15 cellular contexts compared by ENCODE assay signal in genomic region chr4:40256329-40256728, GRCh38. TPM values are rescaled to one million over a fixed set of nuclear protein-coding genes. Genes with fewer than 3 reads are reported as not detected.
DNase-seq lines count a peak whose midpoint lies in the region; ATAC-seq and TF ChIP-seq lines count a peak whose summit lies in the region.
"Had no signal": no experiment of that assay in that cellular context is flagged by ENCODE, and none has a peak within 500 bp of the region (broad histone marks: within the 10 kb centered on the region; RNA-seq: fewer than 3 reads in every experiment).

No MANE protein-coding gene starts in this region.

- no peak for TF ChIP-seq POLR2A in body of pancreas (IDR thresholded peaks at IDR 0.05)

- H3K4me3 Mint-ChIP-seq in activated CD8-positive, alpha-beta memory T cell treated with anti-CD3 and anti-CD28 coated beads, Interleukin-2, amount 10 ng/mL, durations not matched to agents 7 days and 5 days, result no peak overlapping the region
- H3K4me3 Mint-ChIP-seq in stimulated activated effector memory CD8-positive, alpha-beta T cell treated with anti-CD3 and anti-CD28 coated beads, Interleukin-12 subunit alpha, Interleukin-12 subunit beta, amount 100 ng/mL, for 72 hours, result no peak overlapping the region
- H3K4me3 Mint-ChIP-seq: immature natural killer cell had no signal

- no peaks in the 10 kb centered on the region for H3K36me3 ChIP-seq in RWPE2 (ENCODE audit: low read depth)
- no peaks in the 10 kb centered on the region for H3K36me3 ChIP-seq in effector memory CD4-positive, alpha-beta T cell (ENCODE audit: control insufficient read depth, insufficient read depth, low read length)
- H3K36me3 ChIP-seq in body of pancreas (replicated peaks in 1 of 2; ENCODE audit: insufficient read depth in 1 of 2, low read depth in 2 of 2), result no peaks in the 10 kb centered on the region
- H3K36me3 ChIP-seq: right atrium auricular region, transverse colon had no signal

- H3K4me3 ChIP-seq in RWPE2 (ENCODE audit: severe bottlenecking) (no peak overlapping the region), body of pancreas (no peak overlapping the region)
- no peak overlapping the region for H3K4me3 ChIP-seq in effector memory CD4-positive, alpha-beta T cell (ENCODE audit: insufficient read depth, low read depth, low read length, poor library complexity, severe bottlenecking)
- H3K4me3 ChIP-seq: coronary artery, right atrium auricular region, transverse colon had no signal

- WGBS in body of pancreas, 2 donors, result 69 to 83% methylated on average over 3 to 5 of the region's 5 CpGs

- peaks cover 2% of the 10 kb centered on the region for H3K36me3 Mint-ChIP-seq in activated CD8-positive, alpha-beta memory T cell treated with anti-CD3 and anti-CD28 coated beads, Interleukin-2, amount 10 ng/mL, durations not matched to agents 7 days and 5 days
- H3K36me3 Mint-ChIP-seq in stimulated activated effector memory CD8-positive, alpha-beta T cell treated with anti-CD3 and anti-CD28 coated beads, Interleukin-12 subunit alpha, Interleukin-12 subunit beta, amount 100 ng/mL, for 72 hours, result peaks cover 19% of the 10 kb centered on the region
- H3K36me3 Mint-ChIP-seq: immature natural killer cell had no signal

- H3K27me3 ChIP-seq in RWPE2 (ENCODE audit: insufficient read depth, poor library complexity, severe bottlenecking), result no peaks in the 10 kb centered on the region
- H3K27me3 ChIP-seq in effector memory CD4-positive, alpha-beta T cell (replicated peaks; ENCODE audit: control insufficient read depth, insufficient read depth, low read length, poor library complexity, severe bottlenecking), result no peaks in the 10 kb centered on the region
- H3K27me3 ChIP-seq in body of pancreas, result no peaks in the 10 kb centered on the region
- H3K27me3 ChIP-seq: right atrium auricular region, transverse colon had no signal

- H3K27ac ChIP-seq in RWPE2 (ENCODE audit: poor library complexity, severe bottlenecking) (peak overlapping the region; percentile 98), body of pancreas (no peak overlapping the region)
- peak overlapping the region; percentile 2 for H3K27ac ChIP-seq in effector memory CD4-positive, alpha-beta T cell (ENCODE audit: insufficient read depth, low read length, poor library complexity, severe bottlenecking)
- H3K27ac ChIP-seq: coronary artery, right atrium auricular region had no signal

- DNase-seq in activated CD8-positive, alpha-beta memory T cell treated with anti-CD3 and anti-CD28 coated beads, Interleukin-2, amount 10 ng/mL, durations not matched to agents 7 days and 5 days, result no peak
- DNase-seq in activated CD8-positive, alpha-beta memory T cell treated with anti-CD3 and anti-CD28 coated beads, Interleukin-2, amount 50 U/mL, for 4 hours, result no peak
- DNase-seq in RWPE2 (ENCODE audit: low spot score), result peak; percentile 82
- no peak for DNase-seq in effector memory CD4-positive, alpha-beta T cell
- DNase-seq in stimulated activated effector memory CD8-positive, alpha-beta T cell treated with anti-CD3 and anti-CD28 coated beads, Interleukin-12 subunit alpha, Interleukin-12 subunit beta, amount 100 ng/mL, for 72 hours (ENCODE audit: low spot score in 2 of 2), result no peak
- no peak for DNase-seq in NCI-H187 (lab: John Stamatoyannopoulos, UW)
- no peak for DNase-seq in stimulated activated CD4-positive, alpha-beta T cell treated with anti-CD3 and anti-CD28 coated beads, Interleukin-4, amount 100 ng/mL, for 4 hours
- no peak for DNase-seq in body of pancreas
- DNase-seq: activated CD4-positive, CD25-positive, alpha-beta regulatory T cell; activated gamma-delta T cell; immature natural killer cell; NCI-H526 treated with DMSO at 0.1 percent for 48 hours; transverse colon had no signal

- CTCF ChIA-PET in activated CD8-positive, alpha-beta memory T cell treated with anti-CD3 and anti-CD28 coated beads, Interleukin-2, amount 10 ng/mL, durations not matched to agents 7 days and 5 days (lab: Charles Lee), result interaction anchor here (0.9 to 2.7 kb wide), 11 partner anchors 9 to 60 kb away, joined by 3 to 12 read pairs (median 5); no protein-coding TSS in a partner anchor

- H3K27me3 Mint-ChIP-seq in activated CD8-positive, alpha-beta memory T cell treated with anti-CD3 and anti-CD28 coated beads, Interleukin-2, amount 10 ng/mL, durations not matched to agents 7 days and 5 days, result no peaks in the 10 kb centered on the region

- H3K4me1 ChIP-seq in RWPE2 (ENCODE audit: insufficient read depth, poor library complexity, severe bottlenecking), result peaks cover 49% of the 10 kb centered on the region
- H3K4me1 ChIP-seq in effector memory CD4-positive, alpha-beta T cell (ENCODE audit: control insufficient read depth, insufficient read depth, low read length, poor library complexity, severe bottlenecking), result peaks cover 39% of the 10 kb centered on the region
- H3K4me1 ChIP-seq in body of pancreas, result no peaks in the 10 kb centered on the region
- H3K4me1 ChIP-seq: right atrium auricular region had no signal

- H3K9me3 ChIP-seq in RWPE2 (ENCODE audit: severe bottlenecking) (no peaks in the 10 kb centered on the region), body of pancreas (no peaks in the 10 kb centered on the region)
- no peaks in the 10 kb centered on the region for H3K9me3 ChIP-seq in effector memory CD4-positive, alpha-beta T cell (ENCODE audit: control insufficient read depth, low read length)
- H3K9me3 ChIP-seq: right atrium auricular region, transverse colon had no signal

- TF ChIP-seq CTCF in RWPE2 (IDR thresholded peaks at IDR 0.05; ENCODE audit: poor library complexity, severe bottlenecking) (no peak), body of pancreas (IDR thresholded peaks at IDR 0.05) (no peak)

- no peaks in the 10 kb centered on the region for H3K9me3 Mint-ChIP-seq in activated CD8-positive, alpha-beta memory T cell treated with anti-CD3 and anti-CD28 coated beads, Interleukin-2, amount 10 ng/mL, durations not matched to agents 7 days and 5 days (ENCODE audit: low read depth)
- H3K9me3 Mint-ChIP-seq in stimulated activated effector memory CD8-positive, alpha-beta T cell treated with anti-CD3 and anti-CD28 coated beads, Interleukin-12 subunit alpha, Interleukin-12 subunit beta, amount 100 ng/mL, for 72 hours, result no peaks in the 10 kb centered on the region

- no peak for ATAC-seq in activated CD8-positive, alpha-beta memory T cell treated with anti-CD3 and anti-CD28 coated beads, Interleukin-2, amount 10 ng/mL, durations not matched to agents 7 days and 5 days
- peak; percentile 55 for ATAC-seq in RWPE2 (ENCODE audit: low read depth)
- no peak for ATAC-seq in stimulated activated effector memory CD8-positive, alpha-beta T cell treated with anti-CD3 and anti-CD28 coated beads, Interleukin-12 subunit alpha, Interleukin-12 subunit beta, amount 100 ng/mL, for 72 hours
- ATAC-seq in body of pancreas, result no peak

- peak overlapping the region; percentile 93 for H3K27ac Mint-ChIP-seq in activated CD8-positive, alpha-beta memory T cell treated with anti-CD3 and anti-CD28 coated beads, Interleukin-2, amount 10 ng/mL, durations not matched to agents 7 days and 5 days
- peak overlapping the region; percentile 20 for H3K27ac Mint-ChIP-seq in stimulated activated effector memory CD8-positive, alpha-beta T cell treated with anti-CD3 and anti-CD28 coated beads, Interleukin-12 subunit alpha, Interleukin-12 subunit beta, amount 100 ng/mL, for 72 hours

- intact Hi-C loops in body of pancreas (cut with DNase I), result no loop called here

- peaks cover 64% of the 10 kb centered on the region for H3K4me1 Mint-ChIP-seq in activated CD8-positive, alpha-beta memory T cell treated with anti-CD3 and anti-CD28 coated beads, Interleukin-2, amount 10 ng/mL, durations not matched to agents 7 days and 5 days
- H3K4me1 Mint-ChIP-seq in stimulated activated effector memory CD8-positive, alpha-beta T cell treated with anti-CD3 and anti-CD28 coated beads, Interleukin-12 subunit alpha, Interleukin-12 subunit beta, amount 100 ng/mL, for 72 hours, result peaks cover 47% of the 10 kb centered on the region

RNA-seq across cellular contexts. Expression of gene RHOH, which starts 59.5 kb away (rescaled TPM):
- 100 to 1,000 TPM; 136 to 145 TPM for total RNA-seq in activated CD8-positive, alpha-beta memory T cell treated with anti-CD3 and anti-CD28 coated beads, Interleukin-2, amount 10 ng/mL, durations not matched to agents 7 days and 5 days
- 1 to 10 TPM; 2.9 to 7.9 TPM for total RNA-seq in body of pancreas

Comparison
In these comparisons a context has a peak if more than half of its experiments do, and no peak if none do; other contexts are left out.
1. H3K27ac ChIP-seq: peak in RWPE2 (single experiment) and effector memory CD4-positive, alpha-beta T cell (single experiment); none in body of pancreas (0 of 4).
2. RNA of gene RHOH, which starts 59.5 kb away (total RNA-seq): 136 to 145 TPM in activated CD8-positive, alpha-beta memory T cell treated with anti-CD3 and anti-CD28 coated beads, Interleukin-2, amount 10 ng/mL, durations not matched to agents 7 days and 5 days; 2.9 to 7.9 TPM in body of pancreas; every median in the first group is over 10 times any median in the second.